ENCODE assay signal across 1 cellular context in genomic region chr11:78601066-78601465, GRCh38.
TF ChIP-seq lines count a peak whose summit lies in the region.
"Not testable (repeated sequence)": the region's sequence is repeated elsewhere in the genome, so short reads cannot be mapped to it uniquely, and the experiment has no call there.

No MANE protein-coding gene starts in this region.

TF ChIP-seq in HepG2, 621 proteins besides CTCF, POLR2A, EP300 and RAD21 (continued from another document and continues in another):
- TF ChIP-seq ZNF414 (CRISPR knock-in tag; IDR thresholded peaks at IDR 0.05) (0 out of 2 replicates have a peak, but pooled peaks have one; percentile 29), KAT8 (CRISPR knock-in tag; IDR thresholded peaks at IDR 0.05) (peak; percentile 82), RXRB (CRISPR knock-in tag; IDR thresholded peaks at IDR 0.05; ENCODE audit: borderline replicate concordance) (peak; percentile 85), STAT6 (CRISPR knock-in tag; IDR thresholded peaks at IDR 0.05; ENCODE audit: borderline replicate concordance) (peak; percentile 72; the same call in 1 of the 2 replicates), BCL6 (CRISPR knock-in tag; IDR thresholded peaks at IDR 0.05) (peak; percentile 87), MEF2D (CRISPR knock-in tag; IDR thresholded peaks at IDR 0.05) (peak; percentile 93), ARID4A (CRISPR knock-in tag; IDR thresholded peaks at IDR 0.05; ENCODE audit: borderline replicate concordance) (peak; percentile 27; the same call in 1 of the 2 replicates), ZNF317 (CRISPR knock-in tag; IDR thresholded peaks at IDR 0.05) (peak; percentile 65), SP140L (CRISPR knock-in tag; IDR thresholded peaks at IDR 0.05; ENCODE audit: borderline replicate concordance) (peak; percentile 35; the same call in 1 of the 2 replicates), TCF12 (CRISPR knock-in tag; IDR thresholded peaks at IDR 0.05) (peak; percentile 90; the same call in 1 of the 2 replicates), NCOA2 (CRISPR knock-in tag; IDR thresholded peaks at IDR 0.05) (peak; percentile 96), KDM1A (CRISPR knock-in tag; IDR thresholded peaks at IDR 0.05) (peak; percentile 39; the same call in 1 of the 2 replicates), GATAD1 (CRISPR knock-in tag; IDR thresholded peaks at IDR 0.05) (peak; percentile 38; the same call in 1 of the 2 replicates), ZBTB43 (CRISPR knock-in tag; conservative IDR thresholded peaks at IDR 0.05) (peak; percentile 56; the same call in 1 of the 2 replicates), YEATS4 (CRISPR knock-in tag; IDR thresholded peaks at IDR 0.05; ENCODE audit: borderline replicate concordance) (0 out of 2 replicates have a peak, but pooled peaks have one; percentile 53), ZBTB25 (CRISPR knock-in tag; IDR thresholded peaks at IDR 0.05) (peak; percentile 74), GATAD2A (CRISPR knock-in tag; IDR thresholded peaks at IDR 0.05) (peak; percentile 97), SALL2 (CRISPR knock-in tag; IDR thresholded peaks at IDR 0.05) (0 out of 2 replicates have a peak, but pooled peaks have one; percentile 22), ZNF557 (CRISPR knock-in tag; IDR thresholded peaks at IDR 0.05) (0 out of 2 replicates have a peak, but pooled peaks have one; percentile 67), ELF1 (CRISPR knock-in tag; IDR thresholded peaks at IDR 0.05) (0 out of 2 replicates have a peak, but pooled peaks have one; percentile 22), ZMYM2 (CRISPR knock-in tag; IDR thresholded peaks at IDR 0.05) (peak; percentile 78; the same call in 1 of the 2 replicates), SIX1 (CRISPR knock-in tag; IDR thresholded peaks at IDR 0.05; ENCODE audit: borderline replicate concordance) (peak; percentile 82), GMEB1 (CRISPR knock-in tag; IDR thresholded peaks at IDR 0.05; ENCODE audit: borderline replicate concordance) (0 out of 2 replicates have a peak, but pooled peaks have one; percentile 25), KLF16 (CRISPR knock-in tag; IDR thresholded peaks at IDR 0.05) (peak in 1 of 2 experiments; percentile 88; a peak in 2 of 4 replicates), ZNF121 (CRISPR knock-in tag; IDR thresholded peaks at IDR 0.05) (0 out of 2 replicates have a peak, but pooled peaks have one; percentile 14), ZNF556 (CRISPR knock-in tag; IDR thresholded peaks at IDR 0.05; ENCODE audit: borderline replicate concordance) (peak; percentile 46; the same call in 1 of the 2 replicates), HOXA3 (CRISPR knock-in tag; IDR thresholded peaks at IDR 0.05) (peak; percentile 49; the same call in 1 of the 2 replicates), FOXA1 (IDR thresholded peaks at IDR 0.05) (peak; percentile 66; the same call in 1 of the 2 replicates), FOXA1 (CRISPR knock-in tag; IDR thresholded peaks at IDR 0.05) (peak; percentile 89), ETV5 (CRISPR knock-in tag; IDR thresholded peaks at IDR 0.05; ENCODE audit: borderline replicate concordance) (peak; percentile 38; the same call in 1 of the 2 replicates), RORA (CRISPR knock-in tag; IDR thresholded peaks at IDR 0.05) (0 out of 2 replicates have a peak, but pooled peaks have one; percentile 56), ZNF17 (CRISPR knock-in tag; IDR thresholded peaks at IDR 0.05) (0 out of 2 replicates have a peak, but pooled peaks have one; percentile 48), SKIL (CRISPR knock-in tag; IDR thresholded peaks at IDR 0.05; ENCODE audit: borderline replicate concordance) (peak; percentile 79; the same call in 1 of the 2 replicates), MIER3 (CRISPR knock-in tag; IDR thresholded peaks at IDR 0.05; ENCODE audit: borderline replicate concordance) (peak; percentile 77; the same call in 1 of the 2 replicates), POGZ (CRISPR knock-in tag; IDR thresholded peaks at IDR 0.05) (peak; percentile 87), TFDP2 (CRISPR knock-in tag; IDR thresholded peaks at IDR 0.05) (peak; percentile 38; the same call in 1 of the 2 replicates), ZBTB39 (CRISPR knock-in tag; IDR thresholded peaks at IDR 0.05) (peak; percentile 77; the same call in 1 of the 2 replicates), TBX2 (CRISPR knock-in tag; IDR thresholded peaks at IDR 0.05; ENCODE audit: borderline replicate concordance) (peak; percentile 83), ZNF703 (CRISPR knock-in tag; IDR thresholded peaks at IDR 0.05; ENCODE audit: borderline replicate concordance) (peak; percentile 36; the same call in 1 of the 2 replicates), TCF7 (IDR thresholded peaks at IDR 0.05; ENCODE audit: low read depth) (peak; percentile 96), BHLHE40 (IDR thresholded peaks at IDR 0.05; ENCODE audit: low read length) (peak; percentile 92), ONECUT2 (CRISPR knock-in tag; IDR thresholded peaks at IDR 0.05) (peak; percentile 97), HNF4G (IDR thresholded peaks at IDR 0.05; ENCODE audit: borderline replicate concordance, low read depth, low read length) (peak; percentile 42; the same call in 1 of the 2 replicates), GFI1 (CRISPR knock-in tag; IDR thresholded peaks at IDR 0.05; ENCODE audit: borderline replicate concordance) (peak; percentile 98), CCDC6 (CRISPR knock-in tag; IDR thresholded peaks at IDR 0.05) (0 out of 2 replicates have a peak, but pooled peaks have one; percentile 72)
- TF ChIP-seq TCF12 (IDR thresholded peaks at IDR 0.05); HNF4G (CRISPR knock-in tag; IDR thresholded peaks at IDR 0.05; ENCODE audit: borderline replicate concordance, low read depth): not testable (repeated sequence)
